Comparison of ENCODE assay signal across 22 cellular contexts in genomic region chr18:50909261-50909660, GRCh38.
"Had no signal": no experiment of that assay in that cellular context is flagged by ENCODE, and none has a peak within 500 bp of the region (broad histone marks: within the 10 kb centered on the region; RNA-seq: fewer than 3 reads in every experiment).

No MANE protein-coding gene starts in this region.

- H3K4me3 ChIP-seq: coronary artery, esophagus muscularis mucosa, left lung, lung, neural progenitor cell, sigmoid colon, SJSA1, smooth muscle cell, thoracic aorta, upper lobe of left lung had no signal

- ATAC-seq: activated naive CD4-positive, alpha-beta T cell treated with anti-CD3 and anti-CD28 coated beads, Interleukin-2, amount 50 U/mL, for 72 hours; left lung; stimulated activated naive B cell treated with anti-CD40 and anti-IgM and Interleukin-4, amounts not matched to agents 10 μg/mL and 1 μg/mL and 100 μg/mL, for 72 hours had no signal

- H3K27ac ChIP-seq: coronary artery, esophagus muscularis mucosa, left lung, neural progenitor cell, sigmoid colon, SJSA1, thoracic aorta, upper lobe of left lung, VCaP had no signal

- H3K27me3 ChIP-seq: esophagus muscularis mucosa, left lung, neural progenitor cell, sigmoid colon, SJSA1, upper lobe of left lung had no signal

- H3K9me3 ChIP-seq: sigmoid colon, SJSA1, thoracic aorta, upper lobe of left lung had no signal

- H3K4me1 Mint-ChIP-seq: neural progenitor cell had no signal

- H3K4me3 Mint-ChIP-seq: neural progenitor cell; stimulated activated naive B cell treated with anti-CD40 and anti-IgM and Interleukin-4, amounts not matched to agents 10 μg/mL and 1 μg/mL and 100 μg/mL, for 72 hours had no signal

- DNase-seq: activated CD4-positive, alpha-beta T cell treated with anti-CD3 and anti-CD28 coated beads, Interleukin-2, amount 50 U/mL, for 48 hours; activated CD4-positive, CD25-positive, alpha-beta regulatory T cell treated with anti-CD3 and anti-CD28 coated beads, Interleukin-2, amount 50 U/mL, for 72 hours; activated effector memory CD4-positive, alpha-beta T cell treated with Interleukin-2 at 50 U/mL for 16 hours; cerebellar nuclear complex; hippocampal formation; kidney glomerular epithelial cell; left lung; naive B cell; sigmoid colon; stimulated activated CD4-positive, alpha-beta T cell treated with anti-CD3 and anti-CD28 coated beads, Interleukin-15, amount 100 ng/mL, for 24 hours; stimulated activated CD8-positive, alpha-beta memory T cell treated with anti-CD3 and anti-CD28 coated beads, Interleukin-4, amount 100 ng/mL, for 48 hours; stimulated activated naive B cell treated with anti-CD40 and anti-IgM and Interleukin-4, amounts not matched to agents 10 μg/mL and 1 μg/mL and 100 μg/mL, for 72 hours; upper lobe of left lung had no signal

- H3K27me3 Mint-ChIP-seq: naive B cell; stimulated activated naive B cell treated with anti-CD40 and anti-IgM and Interleukin-4, amounts not matched to agents 10 μg/mL and 1 μg/mL and 100 μg/mL, for 72 hours had no signal

- H3K4me1 ChIP-seq: left lung, neural progenitor cell, sigmoid colon, SJSA1, upper lobe of left lung had no signal

- H3K27ac Mint-ChIP-seq: neural progenitor cell had no signal

- H3K9me3 Mint-ChIP-seq: activated naive CD4-positive, alpha-beta T cell treated with anti-CD3 and anti-CD28 coated beads, Interleukin-2, amount 50 U/mL, for 72 hours had no signal
